ENCODE assay signal across 9 cellular contexts in the genomic region with DNA sequence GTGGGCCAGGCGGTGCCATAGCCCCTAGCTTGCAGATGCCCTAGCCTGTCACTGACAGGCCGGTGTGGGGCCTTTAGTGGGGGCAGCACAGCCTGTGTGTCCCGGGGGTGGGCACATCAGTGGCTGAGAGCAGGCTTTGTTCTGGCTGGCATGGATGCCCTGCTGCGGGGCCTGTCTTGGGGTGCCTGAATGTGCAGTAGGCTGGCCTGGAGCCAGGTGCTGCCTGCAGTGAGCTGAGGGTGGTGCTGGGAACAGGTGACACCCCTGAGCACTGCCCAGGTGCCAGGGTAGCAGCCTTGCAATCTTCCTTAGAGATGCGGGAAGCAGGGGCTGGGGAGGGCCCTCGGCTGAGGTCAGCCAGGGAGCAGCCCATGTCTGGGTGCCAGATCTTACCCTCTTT. TPM values are rescaled to one million over a fixed set of nuclear protein-coding genes. Genes with fewer than 3 reads are reported as not detected.
"Had no signal": no experiment of that assay in that cellular context is flagged by ENCODE, and none has a peak within 500 bp of the region (broad histone marks: within the 10 kb centered on the region; RNA-seq: fewer than 3 reads in every experiment).

No MANE protein-coding gene starts in this region.

RNA-seq across cellular contexts. Expression of a gene that starts 8.8 kb away (rescaled TPM):
- total RNA-seq: LHCN-M2, MCF 10A, NCI-H460, OCI-LY7, PC-9, Right ventricle myocardium inferior, RPMI7951, SJSA1 had no signal
- polyA plus RNA-seq: SK-N-SH had no signal
